ENCODE assay signal across 20 cellular contexts in the genomic region with DNA sequence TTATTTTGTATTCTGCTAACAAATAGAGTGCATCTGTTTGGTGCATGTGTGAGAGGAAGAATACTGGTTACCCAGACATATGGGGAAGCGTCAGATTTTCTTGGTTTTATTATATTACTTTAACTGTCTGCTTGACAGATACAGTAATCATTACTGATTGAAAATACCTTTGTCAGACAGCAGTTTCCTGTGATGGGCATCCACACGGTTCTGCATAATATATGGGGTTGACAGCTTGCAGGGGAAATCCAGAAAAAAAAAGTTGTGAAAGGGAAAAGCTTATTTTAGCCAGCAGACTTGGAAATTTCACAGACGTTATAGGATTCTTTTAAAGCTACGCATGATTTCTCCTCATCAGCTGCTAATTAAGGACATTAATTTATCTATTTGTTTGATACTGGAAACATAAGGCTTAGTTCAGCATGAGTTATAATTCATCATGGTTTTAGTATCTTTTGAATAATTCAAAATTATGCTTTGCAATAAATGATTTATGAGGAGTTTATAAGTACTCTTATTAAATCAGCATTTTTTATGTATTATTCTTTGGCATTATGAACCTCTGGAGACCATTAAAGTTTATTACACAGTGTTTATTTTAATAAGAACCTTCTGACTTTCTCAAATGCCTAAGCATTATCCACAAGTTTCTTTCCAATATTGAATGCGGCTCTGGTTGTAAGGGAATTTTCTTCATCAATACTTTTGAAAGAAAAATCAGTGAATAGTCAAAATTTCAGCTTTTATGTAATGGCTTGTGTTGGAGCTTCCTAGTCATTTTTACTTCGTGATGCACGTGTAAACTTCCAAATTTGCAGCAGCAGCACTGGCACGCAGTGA.
"Had no signal": no experiment of that assay in that cellular context is flagged by ENCODE, and none has a peak within 500 bp of the region (broad histone marks: within the 10 kb centered on the region; RNA-seq: fewer than 3 reads in every experiment).

No MANE protein-coding gene starts in this region.

- H3K36me3 Mint-ChIP-seq: naive thymus-derived CD4-positive, alpha-beta T cell had no signal

- H3K36me3 ChIP-seq: esophagus squamous epithelium, right atrium auricular region, stomach, thoracic aorta, transverse colon had no signal

- H3K4me1 ChIP-seq: foreskin keratinocyte, right atrium auricular region, stomach, transverse colon had no signal

- H3K27ac ChIP-seq: epithelial cell of prostate, esophagus squamous epithelium, foreskin keratinocyte, hepatocyte, right atrium auricular region, stomach, thoracic aorta, transverse colon had no signal

- H3K4me3 Mint-ChIP-seq: naive thymus-derived CD4-positive, alpha-beta T cell; nephron progenitor cell had no signal

- H3K4me1 Mint-ChIP-seq: naive thymus-derived CD4-positive, alpha-beta T cell had no signal

- H3K4me3 ChIP-seq: esophagus squamous epithelium, hepatocyte, lung, right atrium auricular region, stomach, thoracic aorta, transverse colon had no signal

- H3K27me3 ChIP-seq: esophagus squamous epithelium, foreskin keratinocyte, hepatocyte, right atrium auricular region, stomach, transverse colon had no signal

- H3K79me2 ChIP-seq: hepatocyte had no signal

- H3K4me2 ChIP-seq: hepatocyte had no signal

- H2AFZ ChIP-seq: hepatocyte had no signal

- ATAC-seq: foreskin keratinocyte; left cardiac atrium; left ventricle myocardium superior; naive thymus-derived CD4-positive, alpha-beta T cell had no signal

- H3K27ac Mint-ChIP-seq: nephron progenitor cell had no signal

- DNase-seq: effector memory CD4-positive, alpha-beta T cell; esophagus squamous epithelium; foreskin keratinocyte; kidney; left cardiac atrium; left ventricle myocardium superior; naive thymus-derived CD4-positive, alpha-beta T cell; nephron progenitor cell; posterior cingulate gyrus; small intestine; stimulated activated CD4-positive, alpha-beta T cell treated with anti-CD3 and anti-CD28 coated beads, Interleukin-12 subunit alpha, Interleukin-12 subunit beta, amount 100 ng/mL, for 4 hours; stimulated activated naive CD4-positive, alpha-beta T cell; stomach; substantia nigra; transverse colon had no signal

- H3K9me3 ChIP-seq: esophagus squamous epithelium, thoracic aorta, transverse colon had no signal
